ENCODE assay signal across 9 cellular contexts in genomic region chr11:65432133-65432650, GRCh38. TPM values are rescaled to one million over a fixed set of nuclear protein-coding genes. Genes with fewer than 3 reads are reported as not detected.
DNase-seq lines count a peak whose midpoint lies in the region; ATAC-seq and TF ChIP-seq lines count a peak whose summit lies in the region.
"Had no signal": no experiment of that assay in that cellular context is flagged by ENCODE, and none has a peak within 500 bp of the region (broad histone marks: within the 10 kb centered on the region; RNA-seq: fewer than 3 reads in every experiment).

No MANE protein-coding gene starts in this region.

- no peak overlapping the region for H4K91ac ChIP-seq in neuronal stem cell (ENCODE audit: low read depth, low read length, poor library complexity)

- H3K79me1 ChIP-seq in neuronal stem cell (ENCODE audit: low read depth, low read length): peaks cover 2% of the 10 kb centered on the region

- H3K27ac ChIP-seq in CD8-positive, alpha-beta memory T cell (ENCODE audit: low read depth, low read length): no peak overlapping the region
- H3K27ac ChIP-seq in parathyroid adenoma (peak overlapping the region; percentile 100), neuronal stem cell (replicated peaks; ENCODE audit: low read length) (no peak overlapping the region)

- H2BK5ac ChIP-seq in neuronal stem cell (ENCODE audit: low read length): no peak overlapping the region

- peaks cover 59% of the 10 kb centered on the region for H3K79me2 ChIP-seq in parathyroid adenoma

- no peak for ATAC-seq in HG03045 (IDR thresholded peaks at IDR 0.05; ENCODE audit: unreplicated experiment)

- H3K36me3 Mint-ChIP-seq in CD8-positive, alpha-beta memory T cell: peaks cover 7 to 54% (median 7%) of the 10 kb centered on the region in 3 donors

- no peak for TF ChIP-seq CTCF in parathyroid adenoma (IDR thresholded peaks at IDR 0.05)

- H3K4ac ChIP-seq in neuronal stem cell (ENCODE audit: low read length): no peak overlapping the region

- H2BK12ac ChIP-seq in neuronal stem cell (ENCODE audit: low read length): no peak overlapping the region

- no peak for DNase-seq in CD8-positive, alpha-beta memory T cell
- DNase-seq in SK-MEL-5 (ENCODE audit: low read depth, low spot score) (peak; percentile 45), UCSD-AML1 (lab: John Stamatoyannopoulos, UW; ENCODE audit: unreplicated experiment) (no peak), neuronal stem cell (ENCODE audit: low spot score) (no peak)
- DNase-seq in activated effector memory CD4-positive, alpha-beta T cell treated with anti-CD3 and anti-CD28 coated beads, Interleukin-2, amount 50 U/mL, for 16 hours: no peak
- DNase-seq: SHP77 treated with DMSO at 0.1 percent for 48 hours had no signal

- H2AFZ ChIP-seq in parathyroid adenoma (no peak overlapping the region), neuronal stem cell (ENCODE audit: low read length) (no peak overlapping the region)

- no peaks in the 10 kb centered on the region for H3K27me3 ChIP-seq in CD8-positive, alpha-beta memory T cell (ENCODE audit: insufficient read depth, low read length, poor library complexity, severe bottlenecking)
- no peaks in the 10 kb centered on the region for H3K27me3 ChIP-seq in endocrine pancreas (ENCODE audit: control insufficient read depth, insufficient read depth, low read length)
- no peaks in the 10 kb centered on the region for H3K27me3 ChIP-seq in parathyroid adenoma (ENCODE audit: control insufficient read depth, insufficient read depth, low read length)
- H3K27me3 ChIP-seq in neuronal stem cell (ENCODE audit: control insufficient read depth in 3 of 3, insufficient read depth in 3 of 3, low read depth in 1 of 3, low read length in 3 of 3): no peaks in the 10 kb centered on the region

- in situ Hi-C loops in SK-MEL-5 (cut with HindIII; ENCODE audit: low pct_unique_long_range_greater_than_20kb, low sequenced_read_pairs): no loop called here

- H3K23ac ChIP-seq in neuronal stem cell (ENCODE audit: low read depth, low read length, poor library complexity): no peak overlapping the region

- peak overlapping the region; percentile 23 for H3K4me2 ChIP-seq in parathyroid adenoma (ENCODE audit: low read length)
- no peak overlapping the region for H3K4me2 ChIP-seq in neuronal stem cell (ENCODE audit: insufficient read depth, low read length, poor library complexity, severe bottlenecking)

- H3K9ac ChIP-seq in endocrine pancreas (ENCODE audit: control insufficient read depth, insufficient read depth, low read length) (no peak overlapping the region), parathyroid adenoma (no peak overlapping the region), neuronal stem cell (ENCODE audit: low read depth, low read length, poor library complexity) (no peak overlapping the region)

- H3K4me3 ChIP-seq in CD8-positive, alpha-beta memory T cell (ENCODE audit: low read length): no peak overlapping the region
- H3K4me3 ChIP-seq in endocrine pancreas (ENCODE audit: control insufficient read depth, insufficient read depth, low read length): peak overlapping the region; percentile 2
- peak overlapping the region; percentile 14 for H3K4me3 ChIP-seq in parathyroid adenoma (ENCODE audit: low read depth, low read length)
- H3K4me3 ChIP-seq in neuronal stem cell (ENCODE audit: low read length in 2 of 2): no peak overlapping the region

- H2BK120ac ChIP-seq in neuronal stem cell (ENCODE audit: low read depth, low read length): no peak overlapping the region

- peaks cover 85 to 96% (median 95%) of the 10 kb centered on the region in 3 donors for H3K4me1 Mint-ChIP-seq in CD8-positive, alpha-beta memory T cell

- H3K18ac ChIP-seq in neuronal stem cell (ENCODE audit: low read length): no peak overlapping the region

- H3K4me3 Mint-ChIP-seq in CD8-positive, alpha-beta memory T cell: peak overlapping the region in 6 of 7 donors; percentile 44 to 72 (median 56)

- H3K9me3 Mint-ChIP-seq in CD8-positive, alpha-beta memory T cell: no peaks in the 10 kb centered on the region

- H3K27ac Mint-ChIP-seq in CD8-positive, alpha-beta memory T cell: peak overlapping the region; percentile 4 to 98 (median 90)

- peaks cover 68% of the 10 kb centered on the region for H3K4me1 ChIP-seq in CD8-positive, alpha-beta memory T cell (ENCODE audit: insufficient read depth, low read length)
- H3K4me1 ChIP-seq in endocrine pancreas (ENCODE audit: control insufficient read depth, insufficient read depth, low read length) (peaks cover 12% of the 10 kb centered on the region), parathyroid adenoma (peaks cover 22% of the 10 kb centered on the region), neuronal stem cell (ENCODE audit: control insufficient read depth in 2 of 2, insufficient read depth in 1 of 2, low read depth in 1 of 2, low read length in 2 of 2) (peaks cover 3 to 29% of the 10 kb centered on the region in 2 donors)

- no peak overlapping the region for H3K14ac ChIP-seq in neuronal stem cell (ENCODE audit: low read length)

- peaks cover 8% of the 10 kb centered on the region for H3K36me3 ChIP-seq in CD8-positive, alpha-beta memory T cell (ENCODE audit: insufficient read depth, low read length)
- no peaks in the 10 kb centered on the region for H3K36me3 ChIP-seq in endocrine pancreas (ENCODE audit: control insufficient read depth, insufficient read depth, low read length)
- no peaks in the 10 kb centered on the region for H3K36me3 ChIP-seq in parathyroid adenoma (ENCODE audit: control insufficient read depth, insufficient read depth, low read length)
- H3K36me3 ChIP-seq in neuronal stem cell (replicated peaks in 1 of 2; ENCODE audit: control insufficient read depth in 2 of 2, insufficient read depth in 2 of 2, low read length in 2 of 2): peaks cover 3 to 98% of the 10 kb centered on the region in 2 donors

- CTCF ChIA-PET in CD8-positive, alpha-beta memory T cell (lab: Charles Lee): interaction anchor here (0.7 to 1.5 kb wide), 12 partner anchors 8 to 76 kb away, joined by 3 to 19 read pairs (median 4); partner anchors contain the start of gene NEAT1

- H2BK15ac ChIP-seq in neuronal stem cell (ENCODE audit: low read length): no peak overlapping the region

- H3K9me3 ChIP-seq in CD8-positive, alpha-beta memory T cell (ENCODE audit: low read length): no peaks in the 10 kb centered on the region
- H3K9me3 ChIP-seq in endocrine pancreas (ENCODE audit: control insufficient read depth, low read length) (no peaks in the 10 kb centered on the region), parathyroid adenoma (ENCODE audit: control insufficient read depth, low read length) (no peaks in the 10 kb centered on the region), neuronal stem cell (replicated peaks in 1 of 2; ENCODE audit: control insufficient read depth in 2 of 2, insufficient read depth in 1 of 2, low read depth in 1 of 2, low read length in 2 of 2) (no peaks in the 10 kb centered on the region)

- no peaks in the 10 kb centered on the region for H3K27me3 Mint-ChIP-seq in CD8-positive, alpha-beta memory T cell

- H2AK5ac ChIP-seq in neuronal stem cell (ENCODE audit: low read depth, low read length): no peak overlapping the region

- no peak overlapping the region for H4K8ac ChIP-seq in neuronal stem cell (ENCODE audit: low read depth, low read length)

- POLR2A ChIA-PET in CD8-positive, alpha-beta memory T cell (lab: Charles Lee): interaction anchor here (0.5 to 1.5 kb wide), 12 partner anchors 8 to 75 kb away, joined by 3 to 18 read pairs (median 6); partner anchors contain the start of genes MALAT1 and NEAT1

- WGBS in neuronal stem cell (ENCODE audit: extremely low coverage in 2 of 2, insufficient read length in 2 of 2, insufficient replicate concordance in 1 of 2), 2 donors: no CpG with 5 or more reads among the region's 2 CpGs

RNA-seq across cellular contexts. Expression of gene NEAT1, which starts 9.6 kb away (rescaled TPM):
- 100 to 1,000 TPM; 196 to 204 TPM for total RNA-seq in CD8-positive, alpha-beta memory T cell
- polyA plus RNA-seq in CD8-positive, alpha-beta memory T cell: 2.7 TPM
- total RNA-seq in SK-MEL-5 (2014; rRNA removed; shearing (Covaris generic)): 13.3 and 17.2 TPM in 2 replicates
- 92.3 and 140 TPM in 2 replicates for polyA plus RNA-seq in SK-MEL-5 (2015; cell fraction: cytosol; rRNA removed)
- polyA plus RNA-seq in SK-MEL-5 (2015; cell fraction: nucleus; rRNA removed): 4,541 and 4,715 TPM in 2 replicates
- 2.0 TPM for polyA plus RNA-seq in neuronal stem cell (2013, experiment 1 of 2)
- 2.5 TPM for polyA plus RNA-seq in neuronal stem cell (2013, experiment 2 of 2)

RNA-seq across cellular contexts. Expression of gene FRMD8, which starts 45.8 kb away (rescaled TPM):
- 10 to 100 TPM; 44.9 to 49.8 TPM for total RNA-seq in CD8-positive, alpha-beta memory T cell
- 60.6 TPM for polyA plus RNA-seq in CD8-positive, alpha-beta memory T cell
- 36.4 and 37.5 TPM in 2 replicates for total RNA-seq in SK-MEL-5 (2014; rRNA removed; shearing (Covaris generic))
- 71.8 and 107 TPM in 2 replicates for polyA plus RNA-seq in SK-MEL-5 (2015; cell fraction: cytosol; rRNA removed)
- polyA plus RNA-seq in SK-MEL-5 (2015; cell fraction: nucleus; rRNA removed): 89.4 and 95.0 TPM in 2 replicates
- 5.9 TPM for polyA plus RNA-seq in neuronal stem cell (2013, experiment 1 of 2)
- polyA plus RNA-seq in neuronal stem cell (2013, experiment 2 of 2): 6.1 TPM

RNA-seq across cellular contexts. Expression of gene SLC25A45, which starts 49.7 kb away (rescaled TPM):
- 10 to 100 TPM; 13.3 to 13.8 TPM for total RNA-seq in CD8-positive, alpha-beta memory T cell
- 14.6 TPM for polyA plus RNA-seq in CD8-positive, alpha-beta memory T cell
- 3.4 and 4.6 TPM in 2 replicates for total RNA-seq in SK-MEL-5 (2014; rRNA removed; shearing (Covaris generic))
- polyA plus RNA-seq in SK-MEL-5 (2015; cell fraction: cytosol; rRNA removed): 4.9 and 9.4 TPM in 2 replicates
- 24.3 and 28.9 TPM in 2 replicates for polyA plus RNA-seq in SK-MEL-5 (2015; cell fraction: nucleus; rRNA removed)
- 0.43 TPM for polyA plus RNA-seq in neuronal stem cell (2013, experiment 1 of 2)
- polyA plus RNA-seq in neuronal stem cell (2013, experiment 2 of 2): 0.32 TPM

Comparison
In these comparisons a context has a peak if more than half of its experiments do, and no peak if none do; other contexts are left out.
1. H3K4me3 ChIP-seq: peak in endocrine pancreas (single experiment) and parathyroid adenoma (single experiment); none in CD8-positive, alpha-beta memory T cell (single experiment) and neuronal stem cell (0 of 2).
2. RNA of gene NEAT1, which starts 9.6 kb away (total RNA-seq): 196 to 204 TPM in CD8-positive, alpha-beta memory T cell; 13.3 to 17.2 TPM in SK-MEL-5; every median in the first group is over 10 times any median in the second.